ENCODE assay signal across 8 cellular contexts in genomic region chr16:50547340-50547865, GRCh38. TPM values are rescaled to one million over a fixed set of nuclear protein-coding genes. Genes with fewer than 3 reads are reported as not detected.
DNase-seq lines count a peak whose midpoint lies in the region; ATAC-seq, FAIRE-seq and TF ChIP-seq lines count a peak whose summit lies in the region.

No MANE protein-coding gene starts in this region.

- ATAC-seq in HG03460 (IDR thresholded peaks at IDR 0.05; ENCODE audit: unreplicated experiment) = peak; percentile 42
- peak; percentile 73 to 78 (median 76) for ATAC-seq in T-cell (replicated peaks in 1 of 4)
- peak; percentile 73 for ATAC-seq in activated naive CD8-positive, alpha-beta T cell treated with anti-CD3 and anti-CD28 coated beads, Interleukin-2, amount 10 ng/mL, durations not matched to agents 7 days and 5 days (ENCODE audit: low read depth)
- no peak for ATAC-seq in GM18519 (IDR thresholded peaks at IDR 0.05; ENCODE audit: low FRiP score, unreplicated experiment)

- CTCF ChIA-PET in T-cell (lab: Charles Lee) = interaction anchor here in 1 of 2 donors (0.6 to 1.8 kb wide), 4 partner anchors 38 to 481 kb away, joined by 3 to 4 read pairs (median 4); partner anchors contain the start of gene HEATR3

- peaks cover 0 to 8% (median 7%) of the 10 kb centered on the region in 3 donors for H3K9me3 Mint-ChIP-seq in T-cell
- peaks cover 13% of the 10 kb centered on the region for H3K9me3 Mint-ChIP-seq in activated naive CD8-positive, alpha-beta T cell treated with anti-CD3 and anti-CD28 coated beads, Interleukin-2, amount 10 ng/mL, durations not matched to agents 7 days and 5 days

- peak overlapping the region; percentile 34 for H3K4me3 ChIP-seq in iPS-11a (ENCODE audit: low read depth, low read length)

- no peak for TF ChIP-seq POLR2A in GM12891 (IDR thresholded peaks at IDR 0.05; ENCODE audit: low read depth, low read length)

- no peaks in the 10 kb centered on the region for H3K36me3 Mint-ChIP-seq in T-cell
- H3K36me3 Mint-ChIP-seq in activated naive CD8-positive, alpha-beta T cell treated with anti-CD3 and anti-CD28 coated beads, Interleukin-2, amount 10 ng/mL, durations not matched to agents 7 days and 5 days = no peaks in the 10 kb centered on the region

- H3K4me3 Mint-ChIP-seq in T-cell = peak overlapping the region; percentile 79 to 92 (median 85)
- H3K4me3 Mint-ChIP-seq in activated naive CD8-positive, alpha-beta T cell treated with anti-CD3 and anti-CD28 coated beads, Interleukin-2, amount 10 ng/mL, durations not matched to agents 7 days and 5 days = peak overlapping the region; percentile 81

- peak; percentile 31 for FAIRE-seq in GM12891 (lab: Jason Lieb, UNC)
- no peak for FAIRE-seq in frontal cortex (lab: Jason Lieb, UNC)

- no peaks in the 10 kb centered on the region for H3K27me3 Mint-ChIP-seq in T-cell
- H3K27me3 Mint-ChIP-seq in activated naive CD8-positive, alpha-beta T cell treated with anti-CD3 and anti-CD28 coated beads, Interleukin-2, amount 10 ng/mL, durations not matched to agents 7 days and 5 days = peaks cover 75% of the 10 kb centered on the region

- peak; percentile 52 for DNase-seq in GM12891 (ENCODE audit: insufficient read length, low spot score)
- peak; percentile 72 to 90 (median 82) for DNase-seq in T-cell
- peak; percentile 82 for DNase-seq in activated naive CD8-positive, alpha-beta T cell treated with anti-CD3 and anti-CD28 coated beads, Interleukin-2, amount 10 ng/mL, durations not matched to agents 7 days and 5 days
- DNase-seq in stimulated activated CD4-positive, alpha-beta T cell treated with anti-CD3 and anti-CD28 coated beads, Interleukin-12 subunit alpha, Interleukin-12 subunit beta, amount 100 ng/mL, for 48 hours (ENCODE audit: low read depth in 2 of 3, low spot score in 1 of 3) = peak; percentile 21 to 40 (median 31)
- no peak for DNase-seq in frontal cortex (ENCODE audit: low spot score in 2 of 2)

- H3K4me1 Mint-ChIP-seq in T-cell = peaks cover 35 to 42% (median 36%) of the 10 kb centered on the region in 3 donors
- peaks cover 9% of the 10 kb centered on the region for H3K4me1 Mint-ChIP-seq in activated naive CD8-positive, alpha-beta T cell treated with anti-CD3 and anti-CD28 coated beads, Interleukin-2, amount 10 ng/mL, durations not matched to agents 7 days and 5 days

- H3K27ac Mint-ChIP-seq in T-cell = peak overlapping the region; percentile 62 to 81
- H3K27ac Mint-ChIP-seq in activated naive CD8-positive, alpha-beta T cell treated with anti-CD3 and anti-CD28 coated beads, Interleukin-2, amount 10 ng/mL, durations not matched to agents 7 days and 5 days = peak overlapping the region; percentile 79

- POLR2A ChIA-PET in T-cell (lab: Charles Lee) = no interaction called here
- POLR2A ChIA-PET in activated naive CD8-positive, alpha-beta T cell treated with anti-CD3 and anti-CD28 coated beads, Interleukin-2, amount 10 ng/mL, durations not matched to agents 7 days and 5 days (lab: Charles Lee) = no interaction called here

TF ChIP-seq in GM12891, 5 proteins besides CTCF, POLR2A, EP300 and RAD21:
- no peak for TF ChIP-seq TAF1 (IDR thresholded peaks at IDR 0.05; ENCODE audit: low read depth, low read length)
- no peak for TF ChIP-seq POLR2AphosphoS5 (IDR thresholded peaks at IDR 0.05; ENCODE audit: low read depth, low read length)
- no peak for TF ChIP-seq POU2F2 (IDR thresholded peaks at IDR 0.05; ENCODE audit: low read depth, low read length)
- no peak for TF ChIP-seq PAX5 (IDR thresholded peaks at IDR 0.05; ENCODE audit: insufficient read depth, low read length, severe bottlenecking)
- no peak for TF ChIP-seq SPI1 (IDR thresholded peaks at IDR 0.05; ENCODE audit: low read depth, low read length)

RNA-seq across cellular contexts. Expression of gene NKD1, which starts 0.8 kb away (rescaled TPM):
- 0.04 TPM for polyA plus RNA-seq in GM12891 (2012; ENCODE audit: low read depth, missing spikeins)
- 10 to 100 TPM in 3 of 5 donors, 1 to 10 TPM in 2; 5.5 to 22.2 (median 15.8) TPM for total RNA-seq in T-cell
- 1 to 10 TPM in 1 of 2 experiments, under 1 TPM in 1; 0.91 to 1.1 TPM for total RNA-seq in activated naive CD8-positive, alpha-beta T cell treated with anti-CD3 and anti-CD28 coated beads, Interleukin-2, amount 10 ng/mL, durations not matched to agents 7 days and 5 days
- total RNA-seq in frontal cortex = 2.4 TPM

Comparison
In these comparisons a context has a peak if more than half of its experiments do, and no peak if none do; other contexts are left out.
1. DNase-seq: peak in GM12891 (single experiment), T-cell (34 of 34), activated naive CD8-positive, alpha-beta T cell treated with anti-CD3 and anti-CD28 coated beads, Interleukin-2, amount 10 ng/mL, durations not matched to agents 7 days and 5 days (single experiment) and stimulated activated CD4-positive, alpha-beta T cell treated with anti-CD3 and anti-CD28 coated beads, Interleukin-12 subunit alpha, Interleukin-12 subunit beta, amount 100 ng/mL, for 48 hours (3 of 3); none in frontal cortex (0 of 2).